ENCODE assay signal across 16 cellular contexts in the genomic region with DNA sequence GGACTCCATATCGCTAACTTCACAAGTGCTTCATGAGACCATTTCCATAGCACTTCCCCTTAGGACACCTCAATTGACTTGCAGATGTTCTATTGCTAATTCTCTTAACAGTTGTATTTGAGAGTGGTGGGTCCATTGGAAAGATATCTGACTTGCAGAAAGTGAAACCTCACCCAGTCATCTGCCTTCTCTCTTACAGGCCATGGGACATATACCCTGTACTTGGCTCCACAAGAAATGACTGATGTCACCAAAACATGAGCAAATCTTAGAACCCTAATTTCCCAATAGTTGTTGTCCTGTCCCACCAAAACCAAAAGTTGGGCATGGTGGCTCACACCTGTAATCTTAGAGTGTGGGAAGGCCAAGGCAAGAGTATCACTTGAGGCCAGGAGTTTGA.
"Had no signal": no experiment of that assay in that cellular context is flagged by ENCODE, and none has a peak within 500 bp of the region (broad histone marks: within the 10 kb centered on the region; RNA-seq: fewer than 3 reads in every experiment).

No MANE protein-coding gene starts in this region.

- ATAC-seq: left colon, mucosa of descending colon, natural killer cell, WTC11 had no signal

- H3K27ac ChIP-seq: right lobe of liver had no signal

- H3K27me3 ChIP-seq: right lobe of liver had no signal

- FAIRE-seq: bronchial epithelial cell had no signal

- H3K36me3 Mint-ChIP-seq: activated naive CD4-positive, alpha-beta T cell treated with anti-CD3 and anti-CD28 coated beads, Interleukin-2, amount 50 U/mL, for 24 hours; natural killer cell; WTC11 had no signal

- H3K4me3 ChIP-seq: lung, mucosa of descending colon, prostate gland, right lobe of liver had no signal

- H3K9me3 ChIP-seq: mucosa of descending colon, prostate gland, right lobe of liver had no signal

- H3K4me3 Mint-ChIP-seq: activated CD4-positive, alpha-beta T cell treated with anti-CD3 and anti-CD28 coated beads, Interleukin-2, amount 10 ng/mL, durations not matched to agents 24 days and 14 days; activated naive CD4-positive, alpha-beta T cell treated with anti-CD3 and anti-CD28 coated beads, Interleukin-2, amount 50 U/mL, for 24 hours; endodermal cell; natural killer cell; T-helper 1 cell treated with Interleukin-12 subunit alpha and Interleukin-12 subunit beta and Interleukin-4 antibody, amounts not matched to agents 30 μg/mL and 1 μg/mL, for 36 hours; WTC11 had no signal

- H3K36me3 ChIP-seq: prostate gland, right lobe of liver had no signal

- H3K9me3 Mint-ChIP-seq: activated CD4-positive, alpha-beta T cell treated with anti-CD3 and anti-CD28 coated beads, Interleukin-2, amount 10 ng/mL, durations not matched to agents 24 days and 14 days; activated naive CD4-positive, alpha-beta T cell treated with anti-CD3 and anti-CD28 coated beads, Interleukin-2, amount 50 U/mL, for 24 hours; endodermal cell; natural killer cell; T-helper 1 cell treated with Interleukin-12 subunit alpha and Interleukin-12 subunit beta and Interleukin-4 antibody, amounts not matched to agents 30 μg/mL and 1 μg/mL, for 36 hours; WTC11 had no signal

- DNase-seq: activated CD4-positive, alpha-beta T cell treated with anti-CD3 and anti-CD28 coated beads, Interleukin-2, amount 10 ng/mL, durations not matched to agents 24 days and 14 days; activated CD8-positive, alpha-beta memory T cell treated with anti-CD3 and anti-CD28 coated beads for 24 hours; left colon; mucosa of descending colon; natural killer cell; nucleus accumbens; stimulated activated CD4-positive, alpha-beta T cell treated with anti-CD3 and anti-CD28 coated beads, Interleukin-12 subunit alpha, Interleukin-12 subunit beta, amount 100 ng/mL, for 4 hours; stimulated activated naive CD4-positive, alpha-beta T cell treated with Interleukin-2 at 50 U/mL for 16 hours had no signal

- H3K27ac Mint-ChIP-seq: activated CD4-positive, alpha-beta T cell treated with anti-CD3 and anti-CD28 coated beads, Interleukin-2, amount 10 ng/mL, durations not matched to agents 24 days and 14 days; activated naive CD4-positive, alpha-beta T cell treated with anti-CD3 and anti-CD28 coated beads, Interleukin-2, amount 50 U/mL, for 24 hours; endodermal cell; natural killer cell; T-helper 1 cell treated with Interleukin-12 subunit alpha and Interleukin-12 subunit beta and Interleukin-4 antibody, amounts not matched to agents 30 μg/mL and 1 μg/mL, for 36 hours; WTC11 had no signal
